ENCODE assay signal across 26 cellular contexts in genomic region chr13:111654531-111654930, GRCh38.
"Had no signal": no experiment of that assay in that cellular context is flagged by ENCODE, and none has a peak within 500 bp of the region (broad histone marks: within the 10 kb centered on the region; RNA-seq: fewer than 3 reads in every experiment).

No MANE protein-coding gene starts in this region.

- H3K27me3 ChIP-seq: right lobe of liver, testis, thyroid gland, vagina had no signal

- H3K79me2 ChIP-seq: parathyroid adenoma had no signal

- ATAC-seq: left colon; left lung; lower lobe of right lung; naive thymus-derived CD8-positive, alpha-beta T cell; psoas muscle; right lobe of liver; stimulated activated naive B cell treated with anti-CD40 and anti-IgM and Interleukin-4, amounts not matched to agents 10 μg/mL and 1 μg/mL and 100 μg/mL, for 72 hours; stimulated activated naive CD8-positive, alpha-beta T cell treated with anti-CD3 and anti-CD28 coated beads, Interleukin-15, Interleukin-2, amounts not matched to agents 100 U/mL and 50 U/mL, for 24 hours had no signal

- H3K4me1 ChIP-seq: left lung, lower lobe of right lung, parathyroid adenoma, psoas muscle, testis, thyroid gland, transverse colon, upper lobe of left lung, vagina had no signal

- H3K27ac Mint-ChIP-seq: naive thymus-derived CD8-positive, alpha-beta T cell; nephron; stimulated activated naive B cell treated with anti-CD40 and anti-IgM and Interleukin-4, amounts not matched to agents 10 μg/mL and 1 μg/mL and 100 μg/mL, for 72 hours had no signal

- H3K9me3 Mint-ChIP-seq: naive thymus-derived CD8-positive, alpha-beta T cell; nephron; neural crest cell; stimulated activated naive B cell treated with anti-CD40 and anti-IgM and Interleukin-4, amounts not matched to agents 10 μg/mL and 1 μg/mL and 100 μg/mL, for 72 hours had no signal

- H3K36me3 Mint-ChIP-seq: naive thymus-derived CD8-positive, alpha-beta T cell; stimulated activated naive B cell treated with anti-CD40 and anti-IgM and Interleukin-4, amounts not matched to agents 10 μg/mL and 1 μg/mL and 100 μg/mL, for 72 hours had no signal

- DNase-seq: hippocampal formation; kidney; left colon; left lung; lower lobe of right lung; mammary epithelial cell; mesenchymal stem cell; naive thymus-derived CD8-positive, alpha-beta T cell; nucleus accumbens; psoas muscle; stimulated activated CD4-positive, alpha-beta T cell treated with anti-CD3 and anti-CD28 coated beads, Interleukin-1b, Interleukin-23, amount 100 ng/mL, for 48 hours; stimulated activated CD4-positive, alpha-beta T cell treated with anti-CD3 and anti-CD28 coated beads, Interleukin-2, amount 100 ng/mL, for 48 hours; stimulated activated CD4-positive, alpha-beta T cell treated with anti-CD3 and anti-CD28 coated beads, Interleukin-4, amount 100 ng/mL, for 4 hours; stimulated activated naive B cell treated with anti-CD40 and anti-IgM and Interleukin-4, amounts not matched to agents 10 μg/mL and 1 μg/mL and 100 μg/mL, for 72 hours; stimulated activated naive CD8-positive, alpha-beta T cell treated with anti-CD3 and anti-CD28 coated beads, Interleukin-15, Interleukin-2, amounts not matched to agents 100 U/mL and 50 U/mL, for 24 hours; stomach; testis; thyroid gland; transverse colon; upper lobe of left lung had no signal

- H3K36me3 ChIP-seq: left lung, lower lobe of right lung, right lobe of liver, stomach, thyroid gland, transverse colon, upper lobe of left lung, vagina had no signal

- H3K4me1 Mint-ChIP-seq: stimulated activated naive B cell treated with anti-CD40 and anti-IgM and Interleukin-4, amounts not matched to agents 10 μg/mL and 1 μg/mL and 100 μg/mL, for 72 hours had no signal

- H3K4me3 Mint-ChIP-seq: naive thymus-derived CD8-positive, alpha-beta T cell; nephron; neural crest cell; stimulated activated naive B cell treated with anti-CD40 and anti-IgM and Interleukin-4, amounts not matched to agents 10 μg/mL and 1 μg/mL and 100 μg/mL, for 72 hours had no signal

- H3K9me3 ChIP-seq: left lung, lower lobe of right lung, psoas muscle, right lobe of liver, stomach, testis, thyroid gland, transverse colon, upper lobe of left lung, vagina had no signal

- H3K4me3 ChIP-seq: left lung, lower lobe of right lung, psoas muscle, right lobe of liver, smooth muscle cell, stomach, testis, thyroid gland, transverse colon, upper lobe of left lung, vagina had no signal

- H3K4me2 ChIP-seq: smooth muscle cell had no signal

- H3K27ac ChIP-seq: left lung, lower lobe of right lung, parathyroid adenoma, psoas muscle, right lobe of liver, stomach, testis, thyroid gland, transverse colon, upper lobe of left lung, vagina had no signal

- H2AFZ ChIP-seq: parathyroid adenoma had no signal
